In the genomic region with DNA sequence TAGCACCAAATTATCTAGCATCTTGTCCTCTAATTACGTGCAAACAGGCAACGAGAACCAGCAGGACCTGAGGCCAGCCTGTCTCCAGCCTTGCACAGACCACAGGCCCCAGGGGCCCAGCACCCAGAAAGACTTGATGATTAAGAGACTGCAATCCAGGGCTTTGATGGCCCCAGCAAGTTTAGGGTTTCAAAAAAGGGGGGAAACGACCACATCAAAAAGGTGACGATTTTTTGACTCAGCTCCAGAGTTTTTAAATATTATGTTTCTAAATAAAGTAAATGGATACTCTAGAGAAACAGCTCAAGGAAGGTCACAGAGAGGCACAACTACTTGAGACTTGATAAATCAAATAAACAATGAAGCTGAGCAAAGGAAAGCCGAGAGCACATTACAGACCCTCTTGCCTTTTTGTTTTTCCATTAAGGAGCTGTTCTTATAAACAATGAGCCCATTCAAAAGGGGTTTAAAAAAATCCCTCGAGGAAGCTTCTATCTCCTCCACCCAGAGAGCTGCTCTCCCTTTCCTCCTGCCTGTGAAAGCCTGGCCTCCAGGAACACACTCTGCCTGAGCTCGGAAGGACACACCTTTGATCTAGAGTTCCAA, we compare ENCODE assay signal across 1 cellular context.
TF ChIP-seq lines count a peak whose summit lies in the region.

No MANE protein-coding gene starts in this region.

TF ChIP-seq in HEK293, 187 proteins besides CTCF, POLR2A, EP300 and RAD21 (continued from another document):
- TF ChIP-seq, protein P1, sequence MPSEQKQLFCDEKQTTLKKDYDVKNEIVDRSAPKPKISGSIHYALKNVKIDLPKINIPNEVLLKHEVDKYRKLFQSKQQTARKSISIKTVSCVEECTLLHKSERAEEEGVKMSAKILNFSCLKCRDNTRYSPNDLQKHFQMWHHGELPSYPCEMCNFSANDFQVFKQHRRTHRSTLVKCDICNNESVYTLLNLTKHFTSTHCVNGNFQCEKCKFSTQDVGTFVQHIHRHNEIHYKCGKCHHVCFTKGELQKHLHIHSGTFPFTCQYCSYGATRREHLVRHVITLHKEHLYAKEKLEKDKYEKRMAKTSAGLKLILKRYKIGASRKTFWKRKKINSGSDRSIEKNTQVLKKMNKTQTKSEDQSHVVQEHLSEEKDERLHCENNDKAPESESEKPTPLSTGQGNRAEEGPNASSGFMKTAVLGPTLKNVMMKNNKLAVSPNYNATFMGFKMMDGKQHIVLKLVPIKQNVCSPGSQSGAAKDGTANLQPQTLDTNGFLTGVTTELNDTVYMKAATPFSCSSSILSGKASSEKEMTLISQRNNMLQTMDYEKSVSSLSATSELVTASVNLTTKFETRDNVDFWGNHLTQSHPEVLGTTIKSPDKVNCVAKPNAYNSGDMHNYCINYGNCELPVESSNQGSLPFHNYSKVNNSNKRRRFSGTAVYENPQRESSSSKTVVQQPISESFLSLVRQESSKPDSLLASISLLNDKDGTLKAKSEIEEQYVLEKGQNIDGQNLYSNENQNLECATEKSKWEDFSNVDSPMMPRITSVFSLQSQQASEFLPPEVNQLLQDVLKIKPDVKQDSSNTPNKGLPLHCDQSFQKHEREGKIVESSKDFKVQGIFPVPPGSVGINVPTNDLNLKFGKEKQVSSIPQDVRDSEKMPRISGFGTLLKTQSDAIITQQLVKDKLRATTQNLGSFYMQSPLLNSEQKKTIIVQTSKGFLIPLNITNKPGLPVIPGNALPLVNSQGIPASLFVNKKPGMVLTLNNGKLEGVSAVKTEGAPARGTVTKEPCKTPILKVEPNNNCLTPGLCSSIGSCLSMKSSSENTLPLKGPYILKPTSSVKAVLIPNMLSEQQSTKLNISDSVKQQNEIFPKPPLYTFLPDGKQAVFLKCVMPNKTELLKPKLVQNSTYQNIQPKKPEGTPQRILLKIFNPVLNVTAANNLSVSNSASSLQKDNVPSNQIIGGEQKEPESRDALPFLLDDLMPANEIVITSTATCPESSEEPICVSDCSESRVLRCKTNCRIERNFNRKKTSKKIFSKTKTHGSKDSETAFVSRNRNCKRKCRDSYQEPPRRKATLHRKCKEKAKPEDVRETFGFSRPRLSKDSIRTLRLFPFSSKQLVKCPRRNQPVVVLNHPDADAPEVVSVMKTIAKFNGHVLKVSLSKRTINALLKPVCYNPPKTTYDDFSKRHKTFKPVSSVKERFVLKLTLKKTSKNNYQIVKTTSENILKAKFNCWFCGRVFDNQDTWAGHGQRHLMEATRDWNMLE (tag by site-specific recombination; conservative IDR thresholded peaks at IDR 0.05; ENCODE audit: low read depth): no peak
- no peak for TF ChIP-seq KLF16 (tag by site-specific recombination; IDR thresholded peaks at IDR 0.05)
- TF ChIP-seq ZNF514 (tag by site-specific recombination; IDR thresholded peaks at IDR 0.05): no peak
- no peak for TF ChIP-seq ZNF792 (tag by site-specific recombination; IDR thresholded peaks at IDR 0.05)
- TF ChIP-seq ZNF510 (tag by site-specific recombination; IDR thresholded peaks at IDR 0.05; ENCODE audit: insufficient replicate concordance): no peak
- TF ChIP-seq, protein P2, sequence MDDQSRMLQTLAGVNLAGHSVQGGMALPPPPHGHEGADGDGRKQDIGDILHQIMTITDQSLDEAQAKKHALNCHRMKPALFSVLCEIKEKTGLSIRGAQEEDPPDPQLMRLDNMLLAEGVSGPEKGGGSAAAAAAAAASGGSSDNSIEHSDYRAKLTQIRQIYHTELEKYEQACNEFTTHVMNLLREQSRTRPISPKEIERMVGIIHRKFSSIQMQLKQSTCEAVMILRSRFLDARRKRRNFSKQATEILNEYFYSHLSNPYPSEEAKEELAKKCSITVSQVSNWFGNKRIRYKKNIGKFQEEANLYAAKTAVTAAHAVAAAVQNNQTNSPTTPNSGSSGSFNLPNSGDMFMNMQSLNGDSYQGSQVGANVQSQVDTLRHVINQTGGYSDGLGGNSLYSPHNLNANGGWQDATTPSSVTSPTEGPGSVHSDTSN (CRISPR knock-in tag; IDR thresholded peaks at IDR 0.05): no peak
- peak; percentile 45; the same call in 1 of the 2 replicates for TF ChIP-seq SCRT2 (tag by site-specific recombination; IDR thresholded peaks at IDR 0.05)
- TF ChIP-seq, protein P3, sequence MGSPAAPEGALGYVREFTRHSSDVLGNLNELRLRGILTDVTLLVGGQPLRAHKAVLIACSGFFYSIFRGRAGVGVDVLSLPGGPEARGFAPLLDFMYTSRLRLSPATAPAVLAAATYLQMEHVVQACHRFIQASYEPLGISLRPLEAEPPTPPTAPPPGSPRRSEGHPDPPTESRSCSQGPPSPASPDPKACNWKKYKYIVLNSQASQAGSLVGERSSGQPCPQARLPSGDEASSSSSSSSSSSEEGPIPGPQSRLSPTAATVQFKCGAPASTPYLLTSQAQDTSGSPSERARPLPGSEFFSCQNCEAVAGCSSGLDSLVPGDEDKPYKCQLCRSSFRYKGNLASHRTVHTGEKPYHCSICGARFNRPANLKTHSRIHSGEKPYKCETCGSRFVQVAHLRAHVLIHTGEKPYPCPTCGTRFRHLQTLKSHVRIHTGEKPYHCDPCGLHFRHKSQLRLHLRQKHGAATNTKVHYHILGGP (tag by site-specific recombination; IDR thresholded peaks at IDR 0.05): 0 out of 2 replicates have a peak, but pooled peaks have one; percentile 36
- TF ChIP-seq, protein P4, sequence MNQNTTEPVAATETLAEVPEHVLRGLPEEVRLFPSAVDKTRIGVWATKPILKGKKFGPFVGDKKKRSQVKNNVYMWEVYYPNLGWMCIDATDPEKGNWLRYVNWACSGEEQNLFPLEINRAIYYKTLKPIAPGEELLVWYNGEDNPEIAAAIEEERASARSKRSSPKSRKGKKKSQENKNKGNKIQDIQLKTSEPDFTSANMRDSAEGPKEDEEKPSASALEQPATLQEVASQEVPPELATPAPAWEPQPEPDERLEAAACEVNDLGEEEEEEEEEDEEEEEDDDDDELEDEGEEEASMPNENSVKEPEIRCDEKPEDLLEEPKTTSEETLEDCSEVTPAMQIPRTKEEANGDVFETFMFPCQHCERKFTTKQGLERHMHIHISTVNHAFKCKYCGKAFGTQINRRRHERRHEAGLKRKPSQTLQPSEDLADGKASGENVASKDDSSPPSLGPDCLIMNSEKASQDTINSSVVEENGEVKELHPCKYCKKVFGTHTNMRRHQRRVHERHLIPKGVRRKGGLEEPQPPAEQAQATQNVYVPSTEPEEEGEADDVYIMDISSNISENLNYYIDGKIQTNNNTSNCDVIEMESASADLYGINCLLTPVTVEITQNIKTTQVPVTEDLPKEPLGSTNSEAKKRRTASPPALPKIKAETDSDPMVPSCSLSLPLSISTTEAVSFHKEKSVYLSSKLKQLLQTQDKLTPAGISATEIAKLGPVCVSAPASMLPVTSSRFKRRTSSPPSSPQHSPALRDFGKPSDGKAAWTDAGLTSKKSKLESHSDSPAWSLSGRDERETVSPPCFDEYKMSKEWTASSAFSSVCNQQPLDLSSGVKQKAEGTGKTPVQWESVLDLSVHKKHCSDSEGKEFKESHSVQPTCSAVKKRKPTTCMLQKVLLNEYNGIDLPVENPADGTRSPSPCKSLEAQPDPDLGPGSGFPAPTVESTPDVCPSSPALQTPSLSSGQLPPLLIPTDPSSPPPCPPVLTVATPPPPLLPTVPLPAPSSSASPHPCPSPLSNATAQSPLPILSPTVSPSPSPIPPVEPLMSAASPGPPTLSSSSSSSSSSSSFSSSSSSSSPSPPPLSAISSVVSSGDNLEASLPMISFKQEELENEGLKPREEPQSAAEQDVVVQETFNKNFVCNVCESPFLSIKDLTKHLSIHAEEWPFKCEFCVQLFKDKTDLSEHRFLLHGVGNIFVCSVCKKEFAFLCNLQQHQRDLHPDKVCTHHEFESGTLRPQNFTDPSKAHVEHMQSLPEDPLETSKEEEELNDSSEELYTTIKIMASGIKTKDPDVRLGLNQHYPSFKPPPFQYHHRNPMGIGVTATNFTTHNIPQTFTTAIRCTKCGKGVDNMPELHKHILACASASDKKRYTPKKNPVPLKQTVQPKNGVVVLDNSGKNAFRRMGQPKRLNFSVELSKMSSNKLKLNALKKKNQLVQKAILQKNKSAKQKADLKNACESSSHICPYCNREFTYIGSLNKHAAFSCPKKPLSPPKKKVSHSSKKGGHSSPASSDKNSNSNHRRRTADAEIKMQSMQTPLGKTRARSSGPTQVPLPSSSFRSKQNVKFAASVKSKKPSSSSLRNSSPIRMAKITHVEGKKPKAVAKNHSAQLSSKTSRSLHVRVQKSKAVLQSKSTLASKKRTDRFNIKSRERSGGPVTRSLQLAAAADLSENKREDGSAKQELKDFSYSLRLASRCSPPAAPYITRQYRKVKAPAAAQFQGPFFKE (tag by site-specific recombination; IDR thresholded peaks at IDR 0.05; ENCODE audit: borderline replicate concordance): no peak
- TF ChIP-seq, protein P5, sequence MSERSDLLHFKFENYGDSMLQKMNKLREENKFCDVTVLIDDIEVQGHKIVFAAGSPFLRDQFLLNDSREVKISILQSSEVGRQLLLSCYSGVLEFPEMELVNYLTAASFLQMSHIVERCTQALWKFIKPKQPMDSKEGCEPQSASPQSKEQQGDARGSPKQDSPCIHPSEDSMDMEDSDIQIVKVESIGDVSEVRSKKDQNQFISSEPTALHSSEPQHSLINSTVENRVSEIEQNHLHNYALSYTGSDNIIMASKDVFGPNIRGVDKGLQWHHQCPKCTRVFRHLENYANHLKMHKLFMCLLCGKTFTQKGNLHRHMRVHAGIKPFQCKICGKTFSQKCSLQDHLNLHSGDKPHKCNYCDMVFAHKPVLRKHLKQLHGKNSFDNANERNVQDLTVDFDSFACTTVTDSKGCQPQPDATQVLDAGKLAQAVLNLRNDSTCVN (tag by site-specific recombination; optimal IDR thresholded peaks at IDR 0.05): peak; percentile 7
- no peak for TF ChIP-seq ZFHX2 (tag by site-specific recombination; conservative IDR thresholded peaks at IDR 0.05)
- TF ChIP-seq ZNF560 (tag by site-specific recombination; IDR thresholded peaks at IDR 0.05; ENCODE audit: borderline replicate concordance): no peak
- peak; percentile 57; the same call in 1 of the 2 replicates for TF ChIP-seq OSR2 (tag by site-specific recombination; IDR thresholded peaks at IDR 0.05)
- 0 out of 2 replicates have a peak, but pooled peaks have one; percentile 10 for TF ChIP-seq IKZF3 (tag by site-specific recombination; IDR thresholded peaks at IDR 0.05)
- TF ChIP-seq, protein P6, sequence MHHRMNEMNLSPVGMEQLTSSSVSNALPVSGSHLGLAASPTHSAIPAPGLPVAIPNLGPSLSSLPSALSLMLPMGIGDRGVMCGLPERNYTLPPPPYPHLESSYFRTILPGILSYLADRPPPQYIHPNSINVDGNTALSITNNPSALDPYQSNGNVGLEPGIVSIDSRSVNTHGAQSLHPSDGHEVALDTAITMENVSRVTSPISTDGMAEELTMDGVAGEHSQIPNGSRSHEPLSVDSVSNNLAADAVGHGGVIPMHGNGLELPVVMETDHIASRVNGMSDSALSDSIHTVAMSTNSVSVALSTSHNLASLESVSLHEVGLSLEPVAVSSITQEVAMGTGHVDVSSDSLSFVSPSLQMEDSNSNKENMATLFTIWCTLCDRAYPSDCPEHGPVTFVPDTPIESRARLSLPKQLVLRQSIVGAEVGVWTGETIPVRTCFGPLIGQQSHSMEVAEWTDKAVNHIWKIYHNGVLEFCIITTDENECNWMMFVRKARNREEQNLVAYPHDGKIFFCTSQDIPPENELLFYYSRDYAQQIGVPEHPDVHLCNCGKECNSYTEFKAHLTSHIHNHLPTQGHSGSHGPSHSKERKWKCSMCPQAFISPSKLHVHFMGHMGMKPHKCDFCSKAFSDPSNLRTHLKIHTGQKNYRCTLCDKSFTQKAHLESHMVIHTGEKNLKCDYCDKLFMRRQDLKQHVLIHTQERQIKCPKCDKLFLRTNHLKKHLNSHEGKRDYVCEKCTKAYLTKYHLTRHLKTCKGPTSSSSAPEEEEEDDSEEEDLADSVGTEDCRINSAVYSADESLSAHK (tag by site-specific recombination; IDR thresholded peaks at IDR 0.05): peak; percentile 44; the same call in 1 of the 2 replicates
- TF ChIP-seq ZNF140 (tag by site-specific recombination; IDR thresholded peaks at IDR 0.05): no peak
- no peak for TF ChIP-seq HOXD13 (CRISPR knock-in tag; IDR thresholded peaks at IDR 0.05; ENCODE audit: borderline replicate concordance)
- peak; percentile 33; the same call in 1 of the 2 replicates for TF ChIP-seq ZNF561 (tag by site-specific recombination; IDR thresholded peaks at IDR 0.05; ENCODE audit: borderline replicate concordance)
- TF ChIP-seq ZNF830 (tag by site-specific recombination; IDR thresholded peaks at IDR 0.05; ENCODE audit: low read depth): no peak
